Comparison of ENCODE assay signal across 23 cellular contexts in genomic region chr1:103560427-103560826, GRCh38. TPM values are rescaled to one million over a fixed set of nuclear protein-coding genes. Genes with fewer than 3 reads are reported as not detected.
"Had no signal": no experiment of that assay in that cellular context is flagged by ENCODE, and none has a peak within 500 bp of the region (broad histone marks: within the 10 kb centered on the region; RNA-seq: fewer than 3 reads in every experiment).

No MANE protein-coding gene starts in this region.

- DNase-seq: activated CD4-positive, alpha-beta T cell treated with anti-CD3 and anti-CD28 coated beads for 1 hour; activated CD4-positive, alpha-beta T cell treated with anti-CD3 and anti-CD28 coated beads, Interleukin-2, amount 10 ng/mL, durations not matched to agents 24 days and 14 days; activated CD4-positive, alpha-beta T cell treated with anti-CD3 and anti-CD28 coated beads, Interleukin-2, amount 50 U/mL, for 48 hours; activated CD8-positive, alpha-beta memory T cell treated with anti-CD3 and anti-CD28 coated beads, Interleukin-2, amount 10 ng/mL, durations not matched to agents 7 days and 5 days; activated effector memory CD4-positive, alpha-beta T cell treated with anti-CD3 and anti-CD28 coated beads, Interleukin-2, amount 50 U/mL, for 16 hours; activated naive CD4-positive, alpha-beta T cell treated with Interleukin-2 at 50 U/mL for 16 hours; activated T-cell treated with anti-CD3 and anti-CD28 coated beads, Interleukin-2, amount 50 U/mL, for 4 hours; amygdala; cerebellar nuclear complex; MM.1S; NCI-H1105; NCI-H1436; NCI-H1694 treated with DMSO at 0.1 percent for 48 hours; NCI-H2029 treated with DMSO at 0.1 percent for 48 hours; NCI-H345; NCI-H510A treated with DMSO at 0.1 percent for 48 hours; NCI-H69; SIG-M5; T-helper 17 cell; T-helper 9 cell had no signal

- ATAC-seq: activated CD8-positive, alpha-beta memory T cell treated with anti-CD3 and anti-CD28 coated beads, Interleukin-2, amount 10 ng/mL, durations not matched to agents 7 days and 5 days; activated T-cell treated with anti-CD3 and anti-CD28 coated beads, Interleukin-2, amount 50 U/mL, for 4 hours; T-helper 17 cell; WTC11 had no signal

RNA-seq across cellular contexts. Expression of gene AMY2A, which starts 56.8 kb away (rescaled TPM):
- total RNA-seq: activated CD4-positive, alpha-beta T cell treated with anti-CD3 and anti-CD28 coated beads, Interleukin-2, amount 10 ng/mL, durations not matched to agents 24 days and 14 days; activated CD8-positive, alpha-beta memory T cell treated with anti-CD3 and anti-CD28 coated beads, Interleukin-2, amount 10 ng/mL, durations not matched to agents 7 days and 5 days; cardiac septum; RPMI7951; T-helper 17 cell had no signal
